8 cellular contexts compared by ENCODE assay signal in genomic region chr5:176361437-176362097, GRCh38. TPM values are rescaled to one million over a fixed set of nuclear protein-coding genes. Genes with fewer than 3 reads are reported as not detected.
DNase-seq lines count a peak whose midpoint lies in the region; ATAC-seq and TF ChIP-seq lines count a peak whose summit lies in the region.

TSS of gene KIAA1191 (minus strand) at chr5:176361764. CDS start at chr5:176359508, 2,256 bp downstream.

- DNase-seq in BJ (ENCODE audit: low read depth) = peak; percentile 61
- peak; percentile 84 for DNase-seq in GM19238 (ENCODE audit: insufficient read length, low spot score)
- DNase-seq in NCI-H510A treated with DMSO at 0.1 percent for 48 hours (lab: John Stamatoyannopoulos, UW) = peak; percentile 58
- peak; percentile 97 for DNase-seq in activated CD4-positive, alpha-beta T cell treated with anti-CD3 and anti-CD28 coated beads for 36 hours
- peak; percentile 91 for DNase-seq in choroid plexus epithelial cell (ENCODE audit: low read depth)
- peak; percentile 90 for DNase-seq in kidney tubule cell (ENCODE audit: low spot score)
- DNase-seq in stimulated activated CD4-positive, alpha-beta T cell treated with anti-CD3 and anti-CD28 coated beads, Interleukin-1b, Interleukin-23, amount 100 ng/mL, for 24 hours (ENCODE audit: low read depth in 4 of 4, low spot score in 1 of 4) = peak; percentile 78 to 92 (median 82)

- TF ChIP-seq CTCF in BJ (IDR thresholded peaks at IDR 0.05; ENCODE audit: insufficient read depth, low read depth, low read length) (peak; percentile 29), choroid plexus epithelial cell (conservative IDR thresholded peaks at IDR 0.05; ENCODE audit: low read depth, low read length) (peak; percentile 37)

- H3K27me3 ChIP-seq in BJ (ENCODE audit: control insufficient read depth, insufficient read depth, low read length) = no peaks in the 10 kb centered on the region

- intact Hi-C loops in activated CD4-positive, alpha-beta T cell treated with anti-CD3 and anti-CD28 coated beads for 36 hours (cut with DNase I, micrococcal nuclease) = loop anchor here (1.0 to 10.0 kb wide), 7 partner anchors 28 to 993 kb away; partner anchors contain the start of genes FAF2 (in 2 of the 2), RNF44 (in 2 of the 2), SIMC1 (in 2 of the 2) and LMAN2 (in 1 of the 2)

- H3K36me3 Mint-ChIP-seq in activated CD4-positive, alpha-beta T cell treated with anti-CD3 and anti-CD28 coated beads for 36 hours (ENCODE audit: low read depth) = peaks cover 23% of the 10 kb centered on the region

- peak within 1 kb of the TSS; percentile 95 for H3K4me3 Mint-ChIP-seq in activated CD4-positive, alpha-beta T cell treated with anti-CD3 and anti-CD28 coated beads for 36 hours

- no peaks in the 10 kb centered on the region; the same call in 1 of the 2 replicates for H3K36me3 ChIP-seq in BJ (ENCODE audit: control insufficient read depth, insufficient read depth, low read length)

- H3K4me3 ChIP-seq in BJ (ENCODE audit: low read depth, low read length) (peak within 1 kb of the TSS; percentile 91), choroid plexus epithelial cell (ENCODE audit: low read depth, low read length) (peak within 1 kb of the TSS; percentile 97)

- CTCF ChIA-PET in BJ (lab: Yijun Ruan, JAX) = interaction anchor here (0.7 to 1.1 kb wide), 3 partner anchors 18 to 55 kb away, joined by 3 to 6 read pairs (median 3); partner anchors contain the start of gene CLTB
- CTCF ChIA-PET in activated CD4-positive, alpha-beta T cell treated with anti-CD3 and anti-CD28 coated beads for 36 hours (lab: Charles Lee) = interaction anchor here (1.2 to 1.6 kb wide), 2 partner anchors 11 to 19 kb away, joined by 3 to 4 read pairs; no protein-coding TSS in a partner anchor

- peak; percentile 85 for ATAC-seq in HG03442 (IDR thresholded peaks at IDR 0.05; ENCODE audit: unreplicated experiment)
- peak; percentile 91 for ATAC-seq in activated CD4-positive, alpha-beta T cell treated with anti-CD3 and anti-CD28 coated beads for 36 hours

- peaks cover 31% of the 10 kb centered on the region for H3K4me1 Mint-ChIP-seq in activated CD4-positive, alpha-beta T cell treated with anti-CD3 and anti-CD28 coated beads for 36 hours

- H3K27me3 Mint-ChIP-seq in activated CD4-positive, alpha-beta T cell treated with anti-CD3 and anti-CD28 coated beads for 36 hours = no peaks in the 10 kb centered on the region

- no peaks in the 10 kb centered on the region for H3K9me3 Mint-ChIP-seq in activated CD4-positive, alpha-beta T cell treated with anti-CD3 and anti-CD28 coated beads for 36 hours (ENCODE audit: low read depth)

- peak within 1 kb of the TSS; percentile 94 for H3K27ac Mint-ChIP-seq in activated CD4-positive, alpha-beta T cell treated with anti-CD3 and anti-CD28 coated beads for 36 hours

- POLR2A ChIA-PET in BJ (lab: Charles Lee) = no interaction called here
- POLR2A ChIA-PET in activated CD4-positive, alpha-beta T cell treated with anti-CD3 and anti-CD28 coated beads for 36 hours (lab: Charles Lee) = interaction anchor here (1.1 to 1.9 kb wide), 2 partner anchors 10 to 28 kb away, joined by 4 read pairs; no protein-coding TSS in a partner anchor

RNA-seq across cellular contexts. Expression of gene KIAA1191, which starts in this region (rescaled TPM):
- polyA plus RNA-seq in BJ (2011; rRNA removed) = 119 and 171 TPM in 2 replicates
- polyA minus RNA-seq in BJ (2011; rRNA and poly(A)+ RNA removed) = 68.4 and 104 TPM in 2 replicates
- 10 to 100 TPM; 42.2 to 52.6 TPM for total RNA-seq in activated CD4-positive, alpha-beta T cell treated with anti-CD3 and anti-CD28 coated beads for 36 hours

Comparison
In these comparisons a context has a peak if more than half of its experiments do, and no peak if none do; other contexts are left out.
1. Peak in every context shown above with its lines: DNase-seq, ATAC-seq and H3K4me3 ChIP-seq.